ENCODE assay signal across 8 cellular contexts in genomic region chr6:28124971-28125353, GRCh38. TPM values are rescaled to one million over a fixed set of nuclear protein-coding genes. Genes with fewer than 3 reads are reported as not detected.
DNase-seq lines count a peak whose midpoint lies in the region; ATAC-seq, FAIRE-seq and TF ChIP-seq lines count a peak whose summit lies in the region.

No MANE protein-coding gene starts in this region.

- POLR2A ChIA-PET in endothelial cell of umbilical vein (lab: Charles Lee), result interaction anchor here (1.5 kb wide), 1 partner anchor 17 kb away, joined by 9 read pairs; the partner anchor contains the start of gene ZKSCAN8

- peaks cover 32% of the 10 kb centered on the region for H3K79me2 ChIP-seq in endothelial cell of umbilical vein (ENCODE audit: control insufficient read depth, insufficient read depth, low read length)
- peaks cover 7% of the 10 kb centered on the region for H3K79me2 ChIP-seq in parathyroid adenoma

- intact Hi-C loops in endothelial cell of umbilical vein (cut with micrococcal nuclease), result loop anchor here (1.0 kb wide), 4 partner anchors 16 to 274 kb away; partner anchors contain the start of genes ZKSCAN8, ZSCAN12 and ZSCAN26

- H3K27ac ChIP-seq in endothelial cell of umbilical vein (ENCODE audit: insufficient read depth, low read depth, low read length) (peak overlapping the region; percentile 46), parathyroid adenoma (peak overlapping the region; percentile 56)

- no peaks in the 10 kb centered on the region for H3K9me3 ChIP-seq in NT2/D1 (ENCODE audit: insufficient read depth, low read length)
- H3K9me3 ChIP-seq in endothelial cell of umbilical vein (replicated peaks; ENCODE audit: control insufficient read depth, insufficient read depth, low read length), result no peaks in the 10 kb centered on the region
- no peaks in the 10 kb centered on the region for H3K9me3 ChIP-seq in parathyroid adenoma (ENCODE audit: control insufficient read depth, low read length)

- H3K36me3 ChIP-seq in NT2/D1 (ENCODE audit: insufficient read depth, insufficient read length, low read length) (peaks cover 50% of the 10 kb centered on the region), endothelial cell of umbilical vein (ENCODE audit: control insufficient read depth in 2 of 2, extremely low read depth in 1 of 2, insufficient read depth in 2 of 2, low read length in 2 of 2) (peaks cover 10 to 17% of the 10 kb centered on the region in 2 experiments), parathyroid adenoma (ENCODE audit: control insufficient read depth, insufficient read depth, low read length) (no peaks in the 10 kb centered on the region)

- CTCF ChIA-PET in endothelial cell of umbilical vein (lab: Charles Lee), result interaction anchor here (1.0 to 2.3 kb wide), 6 partner anchors 12 to 259 kb away, joined by 5 to 12 read pairs (median 6); partner anchors contain the start of gene ZKSCAN8

- no TSS peak for BruUV-seq in endothelial cell of umbilical vein (replicated peaks; lab: Mats Ljungman, UMichigan)

- peak overlapping the region; percentile 88 for H2AFZ ChIP-seq in endothelial cell of umbilical vein (ENCODE audit: low read depth, low read length)
- peak overlapping the region; percentile 90 for H2AFZ ChIP-seq in parathyroid adenoma

- peak overlapping the region; percentile 87 for H3K4me2 ChIP-seq in endothelial cell of umbilical vein (ENCODE audit: insufficient read depth, low read length)
- H3K4me2 ChIP-seq in parathyroid adenoma (ENCODE audit: low read length), result peak overlapping the region; percentile 80

- no peak for FAIRE-seq in endothelial cell of umbilical vein (lab: Jason Lieb, UNC)

- ATAC-seq in GM19324 (IDR thresholded peaks at IDR 0.05; ENCODE audit: low FRiP score, unreplicated experiment) (peak; percentile 10), GM18909 (IDR thresholded peaks at IDR 0.05; ENCODE audit: poor library complexity, unreplicated experiment) (no peak)

- H3K4me3 ChIP-seq in NT2/D1 (ENCODE audit: insufficient read length, low read depth) (peak overlapping the region; percentile 68), endothelial cell of umbilical vein (replicated peaks in 1 of 3; ENCODE audit: insufficient read depth in 1 of 3, low read depth in 1 of 3, low read length in 3 of 3) (peak overlapping the region; percentile 58 to 91 (median 77)), parathyroid adenoma (ENCODE audit: low read depth, low read length) (peak overlapping the region; percentile 64)

- DNase-seq in NT2/D1 (ENCODE audit: low read depth, low spot score) (no peak), endothelial cell of umbilical vein (ENCODE audit: low read depth, low spot score) (no peak), COLO829 (ENCODE audit: low spot score) (no peak), iPS-NIHi11 (ENCODE audit: low spot score) (no peak)
- DNase-seq in stimulated activated CD4-positive, alpha-beta T cell treated with anti-CD3 and anti-CD28 coated beads, Interleukin-2, amount 100 ng/mL, for 24 hours, result no peak

- dilution Hi-C loops in endothelial cell of umbilical vein (cut with MboI; ENCODE audit: extremely low pct_ligation_motif_present, low sequenced_read_pairs), result no loop called here

- H3K9ac ChIP-seq in NT2/D1 (ENCODE audit: insufficient read length, low read depth) (peak overlapping the region; percentile 71), endothelial cell of umbilical vein (replicated peaks; ENCODE audit: extremely low read depth, insufficient read depth, low read length) (peak overlapping the region; percentile 44), parathyroid adenoma (no peak overlapping the region)

- H3K9me1 ChIP-seq in endothelial cell of umbilical vein (replicated peaks; ENCODE audit: control insufficient read depth, extremely low read depth, insufficient read depth, low read length), result no peaks in the 10 kb centered on the region

- no peak for TF ChIP-seq POLR2A in endothelial cell of umbilical vein (IDR thresholded peaks at IDR 0.05; ENCODE audit: low read depth, low read length)

- no peak for TF ChIP-seq CTCF in endothelial cell of umbilical vein (IDR thresholded peaks at IDR 0.05; ENCODE audit: extremely low read depth in 1 of 2, insufficient read depth in 1 of 2, low read depth in 1 of 2, low read length in 2 of 2)
- no peak for TF ChIP-seq CTCF in parathyroid adenoma (IDR thresholded peaks at IDR 0.05)

- H4K20me1 ChIP-seq in endothelial cell of umbilical vein (replicated peaks; ENCODE audit: control insufficient read depth, extremely low read depth, insufficient read depth, low read length), result no peaks in the 10 kb centered on the region

- no peaks in the 10 kb centered on the region for H3K27me3 ChIP-seq in NT2/D1 (ENCODE audit: insufficient read depth, insufficient read length)
- no peaks in the 10 kb centered on the region for H3K27me3 ChIP-seq in endothelial cell of umbilical vein (ENCODE audit: control insufficient read depth in 2 of 2, insufficient read depth in 2 of 2, low read length in 2 of 2)
- no peaks in the 10 kb centered on the region for H3K27me3 ChIP-seq in parathyroid adenoma (ENCODE audit: control insufficient read depth, insufficient read depth, low read length)

- H3K4me1 ChIP-seq in NT2/D1 (ENCODE audit: insufficient read depth, insufficient read length) (no peaks in the 10 kb centered on the region), endothelial cell of umbilical vein (ENCODE audit: control insufficient read depth, extremely low read depth, insufficient read depth, low read length) (peaks cover 11% of the 10 kb centered on the region), parathyroid adenoma (peaks cover 4% of the 10 kb centered on the region)

TF ChIP-seq in endothelial cell of umbilical vein, 7 proteins besides CTCF, POLR2A, EP300 and RAD21:
- TF ChIP-seq POLR2AphosphoS5 (IDR thresholded peaks at IDR 0.05; ENCODE audit: insufficient read depth, low read depth, low read length) (no peak), MAX (IDR thresholded peaks at IDR 0.05; ENCODE audit: insufficient read depth, insufficient read length) (no peak), EZH2 (IDR thresholded peaks at IDR 0.05; ENCODE audit: borderline replicate concordance, low read depth, low read length, severe bottlenecking) (no peak), JUN (IDR thresholded peaks at IDR 0.05; ENCODE audit: borderline replicate concordance, insufficient read depth, insufficient read length, low read depth) (no peak), MYC (IDR thresholded peaks at IDR 0.05; ENCODE audit: low read depth, low read length) (no peak), GATA2 (IDR thresholded peaks at IDR 0.05; ENCODE audit: insufficient read depth, insufficient read length, low read depth, low read length) (no peak), FOS (IDR thresholded peaks at IDR 0.05; ENCODE audit: borderline replicate concordance, insufficient read depth, low read length) (no peak)

RNA-seq across cellular contexts. Expression of gene ZSCAN16, which starts 0.6 kb away (rescaled TPM):
- total RNA-seq in endothelial cell of umbilical vein, result 7.7 and 8.9 TPM in 2 replicates
- polyA plus RNA-seq in endothelial cell of umbilical vein, result 3.7 and 4.9 TPM in 2 replicates
- polyA plus RNA-seq in endothelial cell of umbilical vein (2011; cell fraction: cytosol; rRNA removed), result 7.9 and 8.2 TPM in 2 replicates
- polyA plus RNA-seq in endothelial cell of umbilical vein (2011; cell fraction: nucleus; rRNA removed), result 11.0 and 12.2 TPM in 2 replicates
- polyA plus RNA-seq in endothelial cell of umbilical vein (2012), result 5.9 and 7.4 TPM in 2 replicates
- 7.0 and 7.9 TPM in 2 replicates for polyA minus RNA-seq in endothelial cell of umbilical vein
- polyA minus RNA-seq in endothelial cell of umbilical vein (2011; cell fraction: cytosol; rRNA and poly(A)+ RNA removed), result 2.3 TPM
- polyA minus RNA-seq in endothelial cell of umbilical vein (2011; cell fraction: nucleus; rRNA and poly(A)+ RNA removed), result 6.3 and 8.3 TPM in 2 replicates

RNA-seq across cellular contexts. Expression of gene ZKSCAN8, which starts 16.7 kb away (rescaled TPM):
- 19.7 and 21.2 TPM in 2 replicates for total RNA-seq in endothelial cell of umbilical vein
- 6.6 and 9.4 TPM in 2 replicates for polyA plus RNA-seq in endothelial cell of umbilical vein
- polyA plus RNA-seq in endothelial cell of umbilical vein (2011; cell fraction: cytosol; rRNA removed), result 4.0 and 4.3 TPM in 2 replicates
- polyA plus RNA-seq in endothelial cell of umbilical vein (2011; cell fraction: nucleus; rRNA removed), result 32.0 and 35.5 TPM in 2 replicates
- 8.0 and 10.0 TPM in 2 replicates for polyA plus RNA-seq in endothelial cell of umbilical vein (2012)
- 23.7 and 24.3 TPM in 2 replicates for polyA minus RNA-seq in endothelial cell of umbilical vein
- 8.4 TPM for polyA minus RNA-seq in endothelial cell of umbilical vein (2011; cell fraction: cytosol; rRNA and poly(A)+ RNA removed)
- 18.8 and 26.4 TPM in 2 replicates for polyA minus RNA-seq in endothelial cell of umbilical vein (2011; cell fraction: nucleus; rRNA and poly(A)+ RNA removed)

RNA-seq across cellular contexts. Expression of gene ZNF165, which starts 44.6 kb away (rescaled TPM):
- 0.27 and 0.30 TPM in 2 replicates for total RNA-seq in endothelial cell of umbilical vein
- 0.03 and 0.11 TPM in 2 replicates for polyA plus RNA-seq in endothelial cell of umbilical vein
- polyA plus RNA-seq in endothelial cell of umbilical vein (2011; cell fraction: cytosol; rRNA removed), result 0.14 and 0.24 TPM in 2 replicates
- 0.20 and 0.26 TPM in 2 replicates for polyA plus RNA-seq in endothelial cell of umbilical vein (2011; cell fraction: nucleus; rRNA removed)
- 0.29 TPM in 1 of 2 replicates, not detected in the other for polyA plus RNA-seq in endothelial cell of umbilical vein (2012)
- 0.28 TPM in 1 of 2 replicates, not detected in the other for polyA minus RNA-seq in endothelial cell of umbilical vein
- 1.6 TPM for polyA minus RNA-seq in endothelial cell of umbilical vein (2011; cell fraction: cytosol; rRNA and poly(A)+ RNA removed)
- polyA minus RNA-seq in endothelial cell of umbilical vein (2011; cell fraction: nucleus; rRNA and poly(A)+ RNA removed), result 0.34 and 0.43 TPM in 2 replicates
